1 cellular context compared by ENCODE assay signal in genomic region chr16:89273741-89274472, GRCh38.
TF ChIP-seq lines count a peak whose summit lies in the region.

No MANE protein-coding gene starts in this region.

TF ChIP-seq in HepG2, 621 proteins besides CTCF, POLR2A, EP300 and RAD21 (continued from another document):
- no peak for TF ChIP-seq AKNA (CRISPR knock-in tag; IDR thresholded peaks at IDR 0.05; ENCODE audit: borderline replicate concordance)
- 0 out of 2 replicates have a peak, but pooled peaks have one; percentile 10 for TF ChIP-seq ZNF687 (CRISPR knock-in tag; IDR thresholded peaks at IDR 0.05)
- TF ChIP-seq REXO4 (CRISPR knock-in tag; IDR thresholded peaks at IDR 0.05; ENCODE audit: borderline replicate concordance) = 0 out of 2 replicates have a peak, but pooled peaks have one; percentile 28
- TF ChIP-seq POLR2AphosphoS5 (IDR thresholded peaks at IDR 0.05; ENCODE audit: low read depth, low read length) = 0 out of 2 replicates have a peak, but pooled peaks have one; percentile 6
- TF ChIP-seq ZNF776 (CRISPR knock-in tag; IDR thresholded peaks at IDR 0.05) = 0 out of 2 replicates have a peak, but pooled peaks have one; percentile 25
- TF ChIP-seq RBM22 (optimal IDR thresholded peaks at IDR 0.05; ENCODE audit: low read length) = peak; percentile 91
- TF ChIP-seq GMEB2 (CRISPR knock-in tag; IDR thresholded peaks at IDR 0.05; ENCODE audit: low read depth) = no peak
